In genomic region chr7:47451851-47452205, GRCh38 we compare ENCODE assay signal across 13 cellular contexts.
DNase-seq lines count a peak whose midpoint lies in the region; ATAC-seq, FAIRE-seq and TF ChIP-seq lines count a peak whose summit lies in the region.
"Had no signal": no experiment of that assay in that cellular context is flagged by ENCODE, and none has a peak within 500 bp of the region (broad histone marks: within the 10 kb centered on the region; RNA-seq: fewer than 3 reads in every experiment).

No MANE protein-coding gene starts in this region.

- H3K36me3 ChIP-seq in astrocyte (ENCODE audit: insufficient read depth, low read length) = no peaks in the 10 kb centered on the region
- H3K36me3 ChIP-seq in liver (ENCODE audit: control insufficient read depth in 4 of 4, insufficient read depth in 3 of 4, low read depth in 1 of 4, low read length in 3 of 4) = peaks cover 0 to 2% (median 0%) of the 10 kb centered on the region in 4 donors
- peaks cover 7% of the 10 kb centered on the region for H3K36me3 ChIP-seq in skeletal muscle satellite cell (ENCODE audit: insufficient read depth, low read length)

- H2AFZ ChIP-seq in astrocyte (ENCODE audit: low read depth, low read length) = no peak overlapping the region

- no peaks in the 10 kb centered on the region for H3K27me3 Mint-ChIP-seq in astrocyte (ENCODE audit: low read depth, unreplicated experiment)
- H3K27me3 Mint-ChIP-seq in stimulated activated naive CD8-positive, alpha-beta T cell treated with anti-CD3 and anti-CD28 coated beads, Interleukin-15, amount 100 ng/mL, for 72 hours = peaks cover 18% of the 10 kb centered on the region
- H3K27me3 Mint-ChIP-seq: activated CD4-positive, alpha-beta memory T cell treated with anti-CD3 and anti-CD28 coated beads, Interleukin-2, amount 10 ng/mL, durations not matched to agents 7 days and 5 days had no signal

- H3K4me3 ChIP-seq in astrocyte (ENCODE audit: insufficient read depth, low read depth, low read length) (peak overlapping the region; percentile 13), liver (ENCODE audit: low read depth in 1 of 3, low read length in 3 of 3) (no peak overlapping the region), skeletal muscle satellite cell (ENCODE audit: low read length) (peak overlapping the region; percentile 88)

- peaks cover 64% of the 10 kb centered on the region for H3K79me2 ChIP-seq in astrocyte (ENCODE audit: insufficient read depth, low read length)

- H3K9me3 ChIP-seq in astrocyte (ENCODE audit: insufficient read depth, low read depth, low read length) (no peaks in the 10 kb centered on the region), liver (ENCODE audit: control insufficient read depth in 4 of 4, low read length in 3 of 4) (no peaks in the 10 kb centered on the region), skeletal muscle satellite cell (replicated peaks; ENCODE audit: low read length) (no peaks in the 10 kb centered on the region)

- no peak for ATAC-seq in HG03280 (IDR thresholded peaks at IDR 0.05; ENCODE audit: unreplicated experiment)
- ATAC-seq in stimulated activated naive CD8-positive, alpha-beta T cell treated with anti-CD3 and anti-CD28 coated beads, Interleukin-15, amount 100 ng/mL, for 72 hours = no peak
- ATAC-seq: natural killer cell treated with Interleukin-12 subunit alpha and Interleukin-12 subunit beta and Interleukin-15 and Interleukin-18, amount 100 ng/mL, for 72 hours had no signal

- TF ChIP-seq RAD21 in liver (IDR thresholded peaks at IDR 0.05) = no peak

- peak overlapping the region; percentile 73 for H3K27ac Mint-ChIP-seq in astrocyte (ENCODE audit: unreplicated experiment)
- no peak overlapping the region for H3K27ac Mint-ChIP-seq in stimulated activated naive CD8-positive, alpha-beta T cell treated with anti-CD3 and anti-CD28 coated beads, Interleukin-15, amount 100 ng/mL, for 72 hours
- H3K27ac Mint-ChIP-seq: activated CD4-positive, alpha-beta memory T cell treated with anti-CD3 and anti-CD28 coated beads, Interleukin-2, amount 10 ng/mL, durations not matched to agents 7 days and 5 days; immature natural killer cell; natural killer cell treated with Interleukin-12 subunit alpha and Interleukin-12 subunit beta and Interleukin-15 and Interleukin-18, amount 100 ng/mL, for 72 hours had no signal

- TF ChIP-seq CTCF in astrocyte (IDR thresholded peaks at IDR 0.05; ENCODE audit: insufficient read depth, low read depth, low read length) = no peak
- TF ChIP-seq CTCF in liver (IDR thresholded peaks at IDR 0.05; ENCODE audit: low read depth, low read length, missing input control) = no peak

- peaks cover 29% of the 10 kb centered on the region for H4K20me1 ChIP-seq in astrocyte (ENCODE audit: insufficient read depth, low read length)

- DNase-seq in GM03348 (ENCODE audit: low spot score) = peak; percentile 41
- DNase-seq in astrocyte (ENCODE audit: low read depth) = peak; percentile 68
- DNase-seq in occipital lobe (lab: John Stamatoyannopoulos, UW) = no peak
- DNase-seq in stimulated activated naive CD8-positive, alpha-beta T cell treated with anti-CD3 and anti-CD28 coated beads, Interleukin-15, amount 100 ng/mL, for 72 hours = no peak
- DNase-seq in activated naive CD4-positive, alpha-beta T cell (lab: John Stamatoyannopoulos, UW) = no peak
- DNase-seq: activated CD4-positive, alpha-beta memory T cell treated with anti-CD3 and anti-CD28 coated beads, Interleukin-2, amount 10 ng/mL, durations not matched to agents 7 days and 5 days; activated effector memory CD4-positive, alpha-beta T cell treated with Interleukin-2 at 50 U/mL for 16 hours; immature natural killer cell; NCI-H1048 had no signal

- H3K36me3 Mint-ChIP-seq in astrocyte (ENCODE audit: low read depth, unreplicated experiment) = peaks cover 17% of the 10 kb centered on the region
- H3K36me3 Mint-ChIP-seq: immature natural killer cell; natural killer cell treated with Interleukin-12 subunit alpha and Interleukin-12 subunit beta and Interleukin-15 and Interleukin-18, amount 100 ng/mL, for 72 hours had no signal

- H3K9ac ChIP-seq in astrocyte (ENCODE audit: low read length) (peak overlapping the region; percentile 75), liver (ENCODE audit: low read depth in 1 of 2, low read length in 2 of 2) (peak overlapping the region in 1 of 2 donors; percentile 33), skeletal muscle satellite cell (ENCODE audit: low read depth, low read length) (peak overlapping the region; percentile 100)

- no peak for FAIRE-seq in astrocyte (lab: Jason Lieb, UNC)

- no peak overlapping the region for H3K4me3 Mint-ChIP-seq in astrocyte (ENCODE audit: unreplicated experiment)
- H3K4me3 Mint-ChIP-seq in stimulated activated naive CD8-positive, alpha-beta T cell treated with anti-CD3 and anti-CD28 coated beads, Interleukin-15, amount 100 ng/mL, for 72 hours = no peak overlapping the region
- H3K4me3 Mint-ChIP-seq: activated CD4-positive, alpha-beta memory T cell treated with anti-CD3 and anti-CD28 coated beads, Interleukin-2, amount 10 ng/mL, durations not matched to agents 7 days and 5 days; immature natural killer cell; natural killer cell treated with Interleukin-12 subunit alpha and Interleukin-12 subunit beta and Interleukin-15 and Interleukin-18, amount 100 ng/mL, for 72 hours had no signal

- peaks cover 52% of the 10 kb centered on the region for H3K4me1 Mint-ChIP-seq in astrocyte (ENCODE audit: low read depth, unreplicated experiment)
- H3K4me1 Mint-ChIP-seq in stimulated activated naive CD8-positive, alpha-beta T cell treated with anti-CD3 and anti-CD28 coated beads, Interleukin-15, amount 100 ng/mL, for 72 hours = no peaks in the 10 kb centered on the region
- H3K4me1 Mint-ChIP-seq: activated CD4-positive, alpha-beta memory T cell treated with anti-CD3 and anti-CD28 coated beads, Interleukin-2, amount 10 ng/mL, durations not matched to agents 7 days and 5 days; immature natural killer cell had no signal

- H3K27ac ChIP-seq in astrocyte (ENCODE audit: low read depth, low read length) (peak overlapping the region; percentile 90), liver (ENCODE audit: low read depth in 1 of 2, low read length in 2 of 2) (peak overlapping the region; percentile 87 to 94)

- H3K4me2 ChIP-seq in astrocyte (ENCODE audit: low read length) = peak overlapping the region; percentile 67
- peak overlapping the region; percentile 100 for H3K4me2 ChIP-seq in skeletal muscle satellite cell (ENCODE audit: low read length)

- H3K27me3 ChIP-seq in astrocyte (ENCODE audit: insufficient read depth, low read length) (no peaks in the 10 kb centered on the region), liver (ENCODE audit: control insufficient read depth in 4 of 4, insufficient read depth in 4 of 4, low read length in 3 of 4) (no peaks in the 10 kb centered on the region), skeletal muscle satellite cell (ENCODE audit: control insufficient read depth, insufficient read depth, low read length) (no peaks in the 10 kb centered on the region)

- H3K4me1 ChIP-seq in astrocyte (ENCODE audit: insufficient read depth, low read length) (peaks cover 54% of the 10 kb centered on the region), liver (ENCODE audit: control insufficient read depth in 4 of 4, insufficient read depth in 4 of 4, low read length in 3 of 4) (peaks cover 23 to 82% (median 63%) of the 10 kb centered on the region in 4 donors), skeletal muscle satellite cell (ENCODE audit: control insufficient read depth, insufficient read depth, low read length) (peaks cover 90% of the 10 kb centered on the region)

- no peaks in the 10 kb centered on the region for H3K9me3 Mint-ChIP-seq in astrocyte (ENCODE audit: unreplicated experiment)
- no peaks in the 10 kb centered on the region for H3K9me3 Mint-ChIP-seq in stimulated activated naive CD8-positive, alpha-beta T cell treated with anti-CD3 and anti-CD28 coated beads, Interleukin-15, amount 100 ng/mL, for 72 hours
- H3K9me3 Mint-ChIP-seq: activated CD4-positive, alpha-beta memory T cell treated with anti-CD3 and anti-CD28 coated beads, Interleukin-2, amount 10 ng/mL, durations not matched to agents 7 days and 5 days; immature natural killer cell; natural killer cell treated with Interleukin-12 subunit alpha and Interleukin-12 subunit beta and Interleukin-15 and Interleukin-18, amount 100 ng/mL, for 72 hours had no signal

- WGBS in liver = 52% methylated on average over 3 of the region's 3 CpGs

TF ChIP-seq in liver, 16 proteins besides CTCF, POLR2A, EP300 and RAD21 (continues in another document):
- TF ChIP-seq JUND (IDR thresholded peaks at IDR 0.05) = no peak
- no peak for TF ChIP-seq EGR1 (IDR thresholded peaks at IDR 0.05; ENCODE audit: low read depth in 2 of 2)
- no peak for TF ChIP-seq HNF4A (conservative IDR thresholded peaks at IDR 0.05)
- no peak for TF ChIP-seq GABPA (IDR thresholded peaks at IDR 0.05 in 1 of 2, conservative IDR thresholded peaks at IDR 0.05 in 1 of 2)
- no peak for TF ChIP-seq REST (IDR thresholded peaks at IDR 0.05)
- no peak for TF ChIP-seq FOXA1 (IDR thresholded peaks at IDR 0.05)
- TF ChIP-seq RXRA (IDR thresholded peaks at IDR 0.05) = no peak
- TF ChIP-seq, protein P1, sequence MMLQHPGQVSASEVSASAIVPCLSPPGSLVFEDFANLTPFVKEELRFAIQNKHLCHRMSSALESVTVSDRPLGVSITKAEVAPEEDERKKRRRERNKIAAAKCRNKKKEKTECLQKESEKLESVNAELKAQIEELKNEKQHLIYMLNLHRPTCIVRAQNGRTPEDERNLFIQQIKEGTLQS (IDR thresholded peaks at IDR 0.05) = no peak

Comparison
In these comparisons a context has a peak if more than half of its experiments do, and no peak if none do; other contexts are left out.
1. DNase-seq: peak in GM03348 (single experiment) and astrocyte (single experiment); none in occipital lobe (single experiment), stimulated activated naive CD8-positive, alpha-beta T cell treated with anti-CD3 and anti-CD28 coated beads, Interleukin-15, amount 100 ng/mL, for 72 hours (0 of 2) and activated naive CD4-positive, alpha-beta T cell (0 of 4).
2. H3K4me3 ChIP-seq: peak in astrocyte (single experiment) and skeletal muscle satellite cell (single experiment); none in liver (0 of 3).